ENCODE assay signal across 10 cellular contexts in genomic region chr22:44807915-44808690, GRCh38. TPM values are rescaled to one million over a fixed set of nuclear protein-coding genes. Genes with fewer than 3 reads are reported as not detected.
DNase-seq lines count a peak whose midpoint lies in the region; ATAC-seq and TF ChIP-seq lines count a peak whose summit lies in the region.
"Had no signal": no experiment of that assay in that cellular context is flagged by ENCODE, and none has a peak within 500 bp of the region (broad histone marks: within the 10 kb centered on the region; RNA-seq: fewer than 3 reads in every experiment).

No MANE protein-coding gene starts in this region.

- no peaks in the 10 kb centered on the region for H3K79me2 ChIP-seq in neural progenitor cell (ENCODE audit: low read depth)

- ATAC-seq in HG02678 (IDR thresholded peaks at IDR 0.05; ENCODE audit: unreplicated experiment) (no peak), HG03521 (IDR thresholded peaks at IDR 0.05; ENCODE audit: unreplicated experiment) (no peak), HG02870 (IDR thresholded peaks at IDR 0.05; ENCODE audit: unreplicated experiment) (no peak)

- H3K9me3 Mint-ChIP-seq in neural progenitor cell = peaks cover 6% of the 10 kb centered on the region
- H3K9me3 Mint-ChIP-seq: activated B cell treated with CpG ODN at 0.5 μM for 24 hours had no signal

- 80% methylated on average over 21 of the region's 21 CpGs for WGBS in HUES64

- H3F3A ChIP-seq in neural progenitor cell (ENCODE audit: low read depth) = peaks cover 3% of the 10 kb centered on the region

- no peaks in the 10 kb centered on the region for H3K4me1 ChIP-seq in HUES64 (ENCODE audit: insufficient read depth, low read length)
- H3K4me1 ChIP-seq in neural progenitor cell = peaks cover 6% of the 10 kb centered on the region
- H3K4me1 ChIP-seq: Peyer's patch had no signal

- DNase-seq in ELF-1 (ENCODE audit: low read depth, low spot score) = peak; percentile 69
- no peak for DNase-seq in astrocyte of the spinal cord (ENCODE audit: low read depth, low spot score)
- DNase-seq in neural progenitor cell (ENCODE audit: low spot score) = peak; percentile 62
- DNase-seq: activated B cell treated with CpG ODN at 0.5 μM for 24 hours, NCI-H1417, Peyer's patch had no signal

- H3K36me3 ChIP-seq in HUES64 (ENCODE audit: insufficient read depth, low read length) (0 out of 2 replicates have a peak, but pooled peaks cover 7% of the 10 kb centered on the region), neural progenitor cell (no peaks in the 10 kb centered on the region)
- H3K36me3 ChIP-seq: Peyer's patch had no signal

- H3K4me3 Mint-ChIP-seq in neural progenitor cell = no peak overlapping the region
- H3K4me3 Mint-ChIP-seq: activated B cell treated with CpG ODN at 0.5 μM for 24 hours had no signal

- H4K20me1 ChIP-seq in neural progenitor cell (ENCODE audit: low read depth) = no peaks in the 10 kb centered on the region

- H3K4me3 ChIP-seq in HUES64 (ENCODE audit: low read length) (no peak overlapping the region), astrocyte of the spinal cord (ENCODE audit: low read depth, low read length) (no peak overlapping the region), neural progenitor cell (no peak overlapping the region)
- H3K4me3 ChIP-seq: Peyer's patch had no signal

- no peak overlapping the region for H3K4me2 ChIP-seq in neural progenitor cell

- H3K4me1 Mint-ChIP-seq in neural progenitor cell = peaks cover 21% of the 10 kb centered on the region
- H3K4me1 Mint-ChIP-seq: activated B cell treated with CpG ODN at 0.5 μM for 24 hours had no signal

- no peak overlapping the region for H2AFZ ChIP-seq in neural progenitor cell (replicated peaks)

- H3K27me3 ChIP-seq in HUES64 (ENCODE audit: insufficient read depth, low read length) = no peaks in the 10 kb centered on the region
- H3K27me3 ChIP-seq in neural progenitor cell = no peaks in the 10 kb centered on the region
- H3K27me3 ChIP-seq: Peyer's patch had no signal

- H3K27ac ChIP-seq in HUES64 (ENCODE audit: low read depth, low read length) = peak overlapping the region; percentile 36; the same call in 1 of the 2 replicates
- H3K27ac ChIP-seq in neural progenitor cell = no peak overlapping the region
- H3K27ac ChIP-seq: Peyer's patch had no signal

- no peak overlapping the region for H3K27ac Mint-ChIP-seq in neural progenitor cell
- H3K27ac Mint-ChIP-seq: activated B cell treated with CpG ODN at 0.5 μM for 24 hours had no signal

- H3K9ac ChIP-seq in HUES64 (ENCODE audit: low read depth, low read length) (no peak overlapping the region), neural progenitor cell (no peak overlapping the region)

- no peaks in the 10 kb centered on the region for H3K36me3 Mint-ChIP-seq in neural progenitor cell

- peaks cover 16% of the 10 kb centered on the region for H3K27me3 Mint-ChIP-seq in neural progenitor cell (ENCODE audit: insufficient read depth, low read depth)

- in situ Hi-C loops in astrocyte of the spinal cord (cut with HindIII; ENCODE audit: low sequenced_read_pairs) = no loop called here

- TF ChIP-seq CTCF in astrocyte of the spinal cord (IDR thresholded peaks at IDR 0.05; ENCODE audit: low read depth, low read length) = peak; percentile 34
- peak; percentile 57 for TF ChIP-seq CTCF in neural progenitor cell (IDR thresholded peaks at IDR 0.05)

- H3K9me3 ChIP-seq in HUES64 (ENCODE audit: insufficient read depth, low read depth, low read length) (no peaks in the 10 kb centered on the region), neural progenitor cell (ENCODE audit: low read depth) (no peaks in the 10 kb centered on the region)
- H3K9me3 ChIP-seq: Peyer's patch had no signal

RNA-seq across cellular contexts. Expression of gene ARHGAP8, which starts 55.7 kb away (rescaled TPM):
- polyA plus RNA-seq in HUES64 (2013, experiment 1 of 2) = 17.4 TPM
- polyA plus RNA-seq in HUES64 (2013, experiment 2 of 2) = 20.2 TPM
- 3.0 and 8.9 TPM in 2 replicates for total RNA-seq in neural progenitor cell (ENCODE audit: low replicate concordance)
